7 cellular contexts compared by ENCODE assay signal in genomic region chr17:48546187-48546923, GRCh38. TPM values are rescaled to one million over a fixed set of nuclear protein-coding genes. Genes with fewer than 3 reads are reported as not detected.
DNase-seq lines count a peak whose midpoint lies in the region; ATAC-seq and TF ChIP-seq lines count a peak whose summit lies in the region.
"Had no signal": no experiment of that assay in that cellular context is flagged by ENCODE, and none has a peak within 500 bp of the region (broad histone marks: within the 10 kb centered on the region; RNA-seq: fewer than 3 reads in every experiment).

No MANE protein-coding gene starts in this region.

- 28 to 45% (median 39%) methylated on average over 10 of the region's 10 CpGs for WGBS in heart left ventricle, 4 donors
- 45 to 46% methylated on average over 10 of the region's 10 CpGs for WGBS in upper lobe of left lung, 2 donors

- no peak for TF ChIP-seq EP300 in upper lobe of left lung (IDR thresholded peaks at IDR 0.05)

- H3K9me3 ChIP-seq in heart left ventricle (no peaks in the 10 kb centered on the region), right atrium auricular region (no peaks in the 10 kb centered on the region), upper lobe of left lung (no peaks in the 10 kb centered on the region)

- H3K27me3 ChIP-seq in heart left ventricle (peaks cover 0 to 97% (median 63%) of the 10 kb centered on the region in 9 donors), right atrium auricular region (peaks cover 6 to 10% of the 10 kb centered on the region in 2 donors), upper lobe of left lung (peaks cover 0 to 43% (median 26%) of the 10 kb centered on the region in 4 donors)

- no peak for TF ChIP-seq POLR2A in heart left ventricle (IDR thresholded peaks at IDR 0.05)
- TF ChIP-seq POLR2A in upper lobe of left lung (IDR thresholded peaks at IDR 0.05): no peak

- intact Hi-C loops in heart left ventricle (cut with DNase I) (no loop called here), Right ventricle myocardium superior (cut with DNase I) (no loop called here)

- H3K27ac ChIP-seq in heart left ventricle: peak overlapping the region; percentile 1 to 94 (median 86)
- peak overlapping the region; percentile 83 to 90 for H3K27ac ChIP-seq in right atrium auricular region
- peak overlapping the region in 3 of 4 donors; percentile 2 to 69 (median 55) for H3K27ac ChIP-seq in upper lobe of left lung

- peaks cover 0 to 6% (median 0%) of the 10 kb centered on the region in 9 donors for H3K36me3 ChIP-seq in heart left ventricle
- no peaks in the 10 kb centered on the region for H3K36me3 ChIP-seq in right atrium auricular region
- H3K36me3 ChIP-seq in upper lobe of left lung: no peaks in the 10 kb centered on the region

- DNase-seq in heart left ventricle (peak in 1 of 5 donors; percentile 62), Right ventricle myocardium superior (no peak), right atrium auricular region (ENCODE audit: low spot score) (no peak), upper lobe of left lung (no peak), NCI-H226 (no peak)
- DNase-seq: SHP77 treated with DMSO at 0.1 percent for 48 hours had no signal

- TF ChIP-seq CTCF in heart left ventricle (IDR thresholded peaks at IDR 0.05): no peak
- no peak for TF ChIP-seq CTCF in right atrium auricular region (IDR thresholded peaks at IDR 0.05)
- TF ChIP-seq CTCF in upper lobe of left lung (IDR thresholded peaks at IDR 0.05): no peak

- peak overlapping the region in 7 of 12 donors; percentile 15 to 44 (median 24) for H3K4me3 ChIP-seq in heart left ventricle
- peak overlapping the region in 1 of 2 donors; percentile 30 for H3K4me3 ChIP-seq in right atrium auricular region
- H3K4me3 ChIP-seq in upper lobe of left lung: peak overlapping the region in 1 of 4 donors; percentile 8

- peaks cover 0 to 39% (median 13%) of the 10 kb centered on the region in 12 donors for H3K4me1 ChIP-seq in heart left ventricle
- peaks cover 0 to 25% of the 10 kb centered on the region in 2 donors for H3K4me1 ChIP-seq in right atrium auricular region
- H3K4me1 ChIP-seq in upper lobe of left lung: peaks cover 14 to 40% (median 19%) of the 10 kb centered on the region in 4 donors

- ATAC-seq in heart left ventricle (no peak), Right ventricle myocardium superior (ENCODE audit: poor library complexity) (no peak), upper lobe of left lung (ENCODE audit: low FRiP score in 2 of 2) (no peak), GM21529 (IDR thresholded peaks at IDR 0.05; ENCODE audit: unreplicated experiment) (no peak)

RNA-seq across cellular contexts. Expression of gene HOXB2, which starts 1.4 kb away (rescaled TPM):
- total RNA-seq in heart left ventricle (1 to 10 TPM in 8 of 9 donors, under 1 TPM in 1; 0.81 to 6.9 (median 3.2) TPM), Right ventricle myocardium superior (2.7 TPM), right atrium auricular region (1 to 10 TPM; 4.8 to 5.5 TPM), upper lobe of left lung (10 to 100 TPM in 2 of 6 donors, 1 to 10 TPM in 4; 1.4 to 16.1 (median 7.4) TPM)
- 1 to 10 TPM; 2.0 to 3.0 TPM for polyA plus RNA-seq in heart left ventricle

RNA-seq across cellular contexts. Expression of gene HOXB1, which starts 15.5 kb away (rescaled TPM):
- total RNA-seq in heart left ventricle: not detected
- not detected for polyA plus RNA-seq in heart left ventricle
- not detected for total RNA-seq in Right ventricle myocardium superior
- not detected for total RNA-seq in right atrium auricular region
- not detected for total RNA-seq in upper lobe of left lung

RNA-seq across cellular contexts. Expression of gene HOXB4, which starts 31.8 kb away (rescaled TPM):
- 1 to 10 TPM in 2 of 9 donors, under 1 TPM in 6, not detected in 1; 0.27 to 2.8 (median 0.66) TPM for total RNA-seq in heart left ventricle
- under 1 TPM; 0.29 to 0.30 TPM for polyA plus RNA-seq in heart left ventricle
- 0.75 TPM for total RNA-seq in Right ventricle myocardium superior
- 1 to 10 TPM in 1 of 2 donors, under 1 TPM in 1; 0.52 to 1.0 TPM for total RNA-seq in right atrium auricular region
- 1 to 10 TPM in 4 of 6 donors, under 1 TPM in 2; 0.61 to 5.6 (median 2.0) TPM for total RNA-seq in upper lobe of left lung

RNA-seq across cellular contexts. Expression of gene HOXB3, which starts 43.7 kb away (rescaled TPM):
- total RNA-seq in heart left ventricle (1 to 10 TPM in 7 of 9 donors, under 1 TPM in 2; 0.11 to 5.5 (median 2.0) TPM), Right ventricle myocardium superior (1.6 TPM), right atrium auricular region (1 to 10 TPM in 1 of 2 donors, under 1 TPM in 1; 0.82 to 1.2 TPM), upper lobe of left lung (10 to 100 TPM in 2 of 6 donors, 1 to 10 TPM in 4; 2.9 to 12.6 (median 7.9) TPM)
- polyA plus RNA-seq in heart left ventricle: 1 to 10 TPM in 1 of 2 donors, under 1 TPM in 1; 0.61 to 2.0 TPM

RNA-seq across cellular contexts. Expression of gene HOXB5, which starts 47.2 kb away (rescaled TPM):
- total RNA-seq in heart left ventricle (1 to 10 TPM in 1 of 9 donors, under 1 TPM in 2, not detected in 6; 0.17 to 1.0 (median 0.35) TPM), Right ventricle myocardium superior (0.13 TPM), right atrium auricular region (not detected), upper lobe of left lung (1 to 10 TPM in 4 of 6 donors, under 1 TPM in 2; 0.39 to 5.0 (median 1.5) TPM)
- polyA plus RNA-seq in heart left ventricle: under 1 TPM; 0.04 to 0.08 TPM
